In the genomic region with DNA sequence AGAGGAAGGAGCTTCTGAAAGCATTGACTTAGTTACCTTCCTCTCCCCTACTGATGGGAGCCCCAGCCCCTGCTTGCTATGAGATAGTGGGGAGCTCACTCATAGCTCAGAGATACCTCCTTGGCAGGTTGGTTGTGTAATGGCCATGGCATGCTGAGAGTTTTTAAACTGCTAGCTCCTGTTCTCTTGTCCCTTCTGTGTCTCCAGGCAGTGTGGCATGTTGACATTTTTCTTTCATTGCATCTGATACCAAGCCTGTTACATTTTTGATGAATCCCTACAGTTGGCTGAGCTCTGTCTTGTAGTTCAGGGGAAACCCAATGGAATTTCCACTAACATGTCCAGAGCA, we compare ENCODE assay signal across 25 cellular contexts. TPM values are rescaled to one million over a fixed set of nuclear protein-coding genes. Genes with fewer than 3 reads are reported as not detected.
DNase-seq lines count a peak whose midpoint lies in the region; ATAC-seq and TF ChIP-seq lines count a peak whose summit lies in the region.
"Had no signal": no experiment of that assay in that cellular context is flagged by ENCODE, and none has a peak within 500 bp of the region (broad histone marks: within the 10 kb centered on the region; RNA-seq: fewer than 3 reads in every experiment).

No MANE protein-coding gene starts in this region.

- POLR2A ChIA-PET in CD4-positive, alpha-beta T cell (lab: Charles Lee): no interaction called here

- H3K27me3 ChIP-seq in RWPE2 (ENCODE audit: insufficient read depth, poor library complexity, severe bottlenecking) (no peaks in the 10 kb centered on the region), esophagus (ENCODE audit: control insufficient read depth in 1 of 2, insufficient read depth in 2 of 2, low read length in 2 of 2) (no peaks in the 10 kb centered on the region), upper lobe of left lung (no peaks in the 10 kb centered on the region)
- peaks cover 1% of the 10 kb centered on the region for H3K27me3 ChIP-seq in CD4-positive, alpha-beta T cell (ENCODE audit: control insufficient read depth, insufficient read depth, low read length)

- no peak overlapping the region for H3K4me3 Mint-ChIP-seq in CD4-positive, alpha-beta T cell
- H3K4me3 Mint-ChIP-seq: activated T-cell treated with anti-CD3 and anti-CD28 coated beads, Interleukin-2, amount 50 U/mL, for 4 hours; CD4-positive, alpha-beta memory T cell; memory B cell; naive thymus-derived CD8-positive, alpha-beta T cell had no signal

- no peak for TF ChIP-seq EP300 in upper lobe of left lung (IDR thresholded peaks at IDR 0.05)

- no peak overlapping the region for H3K27ac Mint-ChIP-seq in CD4-positive, alpha-beta T cell
- H3K27ac Mint-ChIP-seq: CD4-positive, alpha-beta memory T cell; memory B cell; naive thymus-derived CD8-positive, alpha-beta T cell had no signal

- H3K9me3 ChIP-seq in RWPE2 (ENCODE audit: severe bottlenecking): no peaks in the 10 kb centered on the region
- H3K9me3 ChIP-seq in esophagus (ENCODE audit: control insufficient read depth in 2 of 2, insufficient read depth in 1 of 2, low read depth in 1 of 2, low read length in 1 of 2): no peaks in the 10 kb centered on the region
- no peaks in the 10 kb centered on the region for H3K9me3 ChIP-seq in upper lobe of left lung
- H3K9me3 ChIP-seq in CD4-positive, alpha-beta T cell (ENCODE audit: control insufficient read depth, low read length): no peaks in the 10 kb centered on the region

- H3K36me3 ChIP-seq in RWPE2 (ENCODE audit: low read depth) (no peaks in the 10 kb centered on the region), esophagus (ENCODE audit: control insufficient read depth in 2 of 2, insufficient read depth in 2 of 2, low read length in 1 of 2) (no peaks in the 10 kb centered on the region), upper lobe of left lung (no peaks in the 10 kb centered on the region)
- H3K36me3 ChIP-seq: cardiac muscle cell had no signal

- TF ChIP-seq CTCF in RWPE2 (IDR thresholded peaks at IDR 0.05; ENCODE audit: poor library complexity, severe bottlenecking): no peak
- no peak for TF ChIP-seq CTCF in omental fat pad (IDR thresholded peaks at IDR 0.05)
- TF ChIP-seq CTCF in upper lobe of left lung (IDR thresholded peaks at IDR 0.05): no peak
- TF ChIP-seq CTCF in CD4-positive, alpha-beta T cell (IDR thresholded peaks at IDR 0.05): no peak

- peaks cover 36% of the 10 kb centered on the region for H3K4me1 ChIP-seq in RWPE2 (ENCODE audit: insufficient read depth, poor library complexity, severe bottlenecking)
- peaks cover 2 to 11% of the 10 kb centered on the region in 2 donors for H3K4me1 ChIP-seq in esophagus (ENCODE audit: control insufficient read depth in 2 of 2, insufficient read depth in 2 of 2, low read length in 1 of 2)
- peaks cover 3 to 22% (median 14%) of the 10 kb centered on the region in 4 donors for H3K4me1 ChIP-seq in upper lobe of left lung

- peak overlapping the region; percentile 73 for H3K27ac ChIP-seq in RWPE2 (ENCODE audit: poor library complexity, severe bottlenecking)
- H3K27ac ChIP-seq in esophagus (ENCODE audit: low read depth in 2 of 2, low read length in 1 of 2): peak overlapping the region; percentile 75 to 85
- peak overlapping the region; percentile 15 to 76 (median 70) for H3K27ac ChIP-seq in upper lobe of left lung
- no peak overlapping the region for H3K27ac ChIP-seq in CD4-positive, alpha-beta T cell (ENCODE audit: low read depth, low read length)
- H3K27ac ChIP-seq: cardiac muscle cell had no signal

- intact Hi-C loops in CD4-positive, alpha-beta T cell (cut with DNase I, micrococcal nuclease): no loop called here

- CTCF ChIA-PET in CD4-positive, alpha-beta T cell (lab: Charles Lee): no interaction called here

- H3K36me3 Mint-ChIP-seq in CD4-positive, alpha-beta T cell (ENCODE audit: low read depth): no peaks in the 10 kb centered on the region
- H3K36me3 Mint-ChIP-seq: CD4-positive, alpha-beta memory T cell; memory B cell had no signal

- peak; percentile 31 for ATAC-seq in RWPE2 (ENCODE audit: low read depth)
- peak; percentile 64 for ATAC-seq in omental fat pad (ENCODE audit: low FRiP score)
- peak; percentile 23 to 65 for ATAC-seq in upper lobe of left lung (ENCODE audit: low FRiP score in 2 of 2)
- no peak for ATAC-seq in HG02623 (IDR thresholded peaks at IDR 0.05; ENCODE audit: unreplicated experiment)
- ATAC-seq in CD4-positive, alpha-beta T cell (ENCODE audit: poor library complexity): no peak
- ATAC-seq: activated T-cell treated with anti-CD3 and anti-CD28 coated beads, Interleukin-2, amount 50 U/mL, for 4 hours; HepG2; naive thymus-derived CD8-positive, alpha-beta T cell had no signal

- H3K4me1 Mint-ChIP-seq in CD4-positive, alpha-beta T cell (ENCODE audit: low read depth): no peaks in the 10 kb centered on the region
- H3K4me1 Mint-ChIP-seq: CD4-positive, alpha-beta memory T cell; memory B cell; naive thymus-derived CD8-positive, alpha-beta T cell had no signal

- DNase-seq in RWPE2 (ENCODE audit: low spot score) (no peak), omental fat pad (ENCODE audit: low spot score) (no peak), upper lobe of left lung (no peak), cerebellar nuclear complex (lab: John Stamatoyannopoulos, UW) (no peak)
- DNase-seq in CD4-positive, alpha-beta T cell: no peak
- DNase-seq: activated CD4-positive, alpha-beta T cell treated with anti-CD3 and anti-CD28 coated beads for 4 hours; activated naive CD4-positive, alpha-beta T cell treated with Interleukin-2 at 50 U/mL for 16 hours; activated T-cell treated with anti-CD3 and anti-CD28 coated beads, Interleukin-2, amount 50 U/mL, for 4 hours; amniotic stem cell; CD4-positive, alpha-beta memory T cell; dermis blood vessel endothelial cell; foreskin fibroblast; hypothalamus; naive thymus-derived CD8-positive, alpha-beta T cell; NCI-H1092; SHP77 treated with DMSO at 0.1 percent for 48 hours; substantia nigra; SW 1271 had no signal

- H3K27me3 Mint-ChIP-seq in CD4-positive, alpha-beta T cell: peaks cover 63% of the 10 kb centered on the region

- no peaks in the 10 kb centered on the region for H3K9me3 Mint-ChIP-seq in CD4-positive, alpha-beta T cell
- H3K9me3 Mint-ChIP-seq: activated T-cell treated with anti-CD3 and anti-CD28 coated beads, Interleukin-2, amount 50 U/mL, for 4 hours had no signal

- H3K4me3 ChIP-seq in RWPE2 (ENCODE audit: severe bottlenecking): no peak overlapping the region
- no peak overlapping the region for H3K4me3 ChIP-seq in esophagus (ENCODE audit: low read depth in 1 of 2, low read length in 2 of 2)
- H3K4me3 ChIP-seq in upper lobe of left lung: no peak overlapping the region
- H3K4me3 ChIP-seq: cardiac muscle cell had no signal

- no peak for TF ChIP-seq POLR2A in upper lobe of left lung (IDR thresholded peaks at IDR 0.05)

RNA-seq across cellular contexts. Expression of gene EFCAB14, which starts 39.0 kb away (rescaled TPM):
- polyA plus RNA-seq in esophagus: 10 to 100 TPM; 19.3 to 27.8 TPM
- total RNA-seq in omental fat pad (100 to 1,000 TPM in 2 of 4 donors, 10 to 100 TPM in 2; 91.4 to 144 (median 103) TPM), upper lobe of left lung (100 to 1,000 TPM; 100 to 171 (median 115) TPM)
- 10 to 100 TPM; 36.8 to 38.3 TPM for total RNA-seq in CD4-positive, alpha-beta T cell

RNA-seq across cellular contexts. Expression of gene CYP4B1, which starts 40.9 kb away (rescaled TPM):
- 10 to 100 TPM; 40.4 to 64.5 TPM for polyA plus RNA-seq in esophagus
- total RNA-seq in omental fat pad: 100 to 1,000 TPM; 188 to 420 (median 269) TPM
- 1,000 to 10,000 TPM in 1 of 6 donors, 100 to 1,000 TPM in 5; 211 to 1,043 (median 640) TPM for total RNA-seq in upper lobe of left lung
- total RNA-seq in CD4-positive, alpha-beta T cell: not detected
- total RNA-seq: activated CD8-positive, alpha-beta memory T cell treated with anti-CD3 and anti-CD28 coated beads for 36 hours; cardiac muscle cell; CD4-positive, alpha-beta memory T cell; endothelial cell of umbilical vein; HepG2; naive thymus-derived CD8-positive, alpha-beta T cell had no signal
- polyA plus RNA-seq: cardiac muscle cell; endothelial cell of umbilical vein; naive thymus-derived CD8-positive, alpha-beta T cell had no signal

Comparison
In these comparisons a context has a peak if more than half of its experiments do, and no peak if none do; other contexts are left out.
1. ATAC-seq: peak in RWPE2 (single experiment), omental fat pad (single experiment) and upper lobe of left lung (2 of 2); none in HG02623 (single experiment) and CD4-positive, alpha-beta T cell (single experiment).
2. RNA of gene CYP4B1, which starts 40.9 kb away (total RNA-seq): 211 to 1,043 TPM in upper lobe of left lung and 188 to 420 TPM in omental fat pad; not detected in CD4-positive, alpha-beta T cell; every median in the first group is over 100 times any median in the second.